ENCODE assay signal across 8 cellular contexts in the genomic region with DNA sequence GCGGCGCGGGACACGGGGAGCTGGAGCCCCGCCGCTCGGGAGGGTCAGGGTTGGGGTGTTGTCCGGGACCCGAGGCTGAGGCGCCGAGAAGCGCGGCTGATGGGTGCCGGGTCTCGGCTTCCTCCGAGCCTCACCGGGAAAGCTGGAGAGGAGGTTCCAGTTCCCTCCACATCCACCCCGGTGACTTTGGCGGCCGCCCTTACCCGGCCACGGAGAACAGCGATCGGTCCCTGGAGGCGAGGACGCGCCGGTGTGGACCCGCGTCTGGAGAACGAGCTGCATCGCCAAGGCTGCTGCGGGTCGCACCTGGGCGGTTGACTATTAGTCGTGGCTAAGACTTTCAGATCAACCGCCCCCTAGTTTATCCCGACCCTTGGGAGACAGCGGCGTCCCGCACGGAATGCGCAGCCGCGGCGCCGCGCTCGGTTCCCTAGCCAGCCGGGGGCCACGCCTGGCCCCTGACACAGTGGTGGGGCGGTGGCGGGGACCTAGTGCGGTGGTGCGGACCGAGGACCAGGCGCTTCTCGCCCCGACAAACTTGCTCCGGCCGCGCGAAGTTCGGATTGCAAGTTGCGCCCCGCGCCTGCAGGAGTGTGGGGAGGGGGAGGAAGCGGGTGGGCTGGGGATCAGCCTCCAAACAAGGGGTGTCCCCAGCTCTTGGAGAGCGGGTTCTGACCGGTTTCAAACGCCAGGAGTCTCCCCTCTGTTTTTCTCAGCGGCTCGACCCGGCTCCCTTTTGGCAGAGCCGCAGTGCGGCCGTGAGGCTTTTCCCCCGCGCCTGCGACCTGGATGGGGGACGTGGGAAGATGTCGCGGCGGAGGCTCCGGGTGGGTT. TPM values are rescaled to one million over a fixed set of nuclear protein-coding genes. Genes with fewer than 3 reads are reported as not detected.
DNase-seq lines count a peak whose midpoint lies in the region; ATAC-seq and TF ChIP-seq lines count a peak whose summit lies in the region.

No MANE protein-coding gene starts in this region.

- H3K27me3 Mint-ChIP-seq in natural killer cell (ENCODE audit: low read depth in 2 of 2) = peaks cover 40 to 44% of the 10 kb centered on the region in 2 donors

- H3K9ac ChIP-seq in fibroblast of lung (ENCODE audit: insufficient read depth, low read length) = peak overlapping the region; percentile 6

- H3K27me3 ChIP-seq in fibroblast of lung (ENCODE audit: control insufficient read depth, insufficient read depth, low read length) = peaks cover 29% of the 10 kb centered on the region

- peak overlapping the region; percentile 52 for H2AFZ ChIP-seq in fibroblast of lung (ENCODE audit: low read length)

- H3K27ac ChIP-seq in fibroblast of lung (ENCODE audit: insufficient read depth, low read length) = no peak overlapping the region

- H3K9me3 ChIP-seq in fibroblast of lung (ENCODE audit: control insufficient read depth, insufficient read depth, low read depth, low read length) = no peaks in the 10 kb centered on the region

- H4K20me1 ChIP-seq in fibroblast of lung (ENCODE audit: control insufficient read depth, extremely low read depth, insufficient read depth, low read length) = no peaks in the 10 kb centered on the region

- no peak overlapping the region for H3K27ac Mint-ChIP-seq in natural killer cell

- peak overlapping the region; percentile 41 to 62 (median 56) for H3K4me3 ChIP-seq in fibroblast of lung (replicated peaks in 1 of 4; ENCODE audit: control extremely low read depth in 1 of 4, insufficient read depth in 1 of 4, low read depth in 3 of 4, low read length in 4 of 4)

- H3K9me3 Mint-ChIP-seq in natural killer cell = no peaks in the 10 kb centered on the region

- TF ChIP-seq CTCF in fibroblast of lung (conservative IDR thresholded peaks at IDR 0.05 in 1 of 2, IDR thresholded peaks at IDR 0.05 in 1 of 2; ENCODE audit: low read depth in 1 of 2, low read length in 2 of 2) = no peak
- TF ChIP-seq CTCF in natural killer cell (IDR thresholded peaks at IDR 0.05) = no peak

- intact Hi-C loops in natural killer cell (cut with micrococcal nuclease) = no loop called here

- H3K36me3 Mint-ChIP-seq in natural killer cell = no peaks in the 10 kb centered on the region

- H3K4me1 ChIP-seq in fibroblast of lung (ENCODE audit: control insufficient read depth, extremely low read depth, insufficient read depth, low read length) = no peaks in the 10 kb centered on the region

- peak overlapping the region; percentile 92 for H3K4me2 ChIP-seq in fibroblast of lung (ENCODE audit: extremely low read depth, insufficient read depth, low read length)

- H3K36me3 ChIP-seq in fibroblast of lung (ENCODE audit: control insufficient read depth, insufficient read depth, low read length) = no peaks in the 10 kb centered on the region

- DNase-seq in EH (ENCODE audit: low read depth) (peak; percentile 41), fibroblast of lung (ENCODE audit: low read depth in 2 of 2) (peak in 1 of 2 donors; percentile 44), natural killer cell (no peak), NCI-H1436 treated with DMSO at 0.1 percent for 48 hours (lab: John Stamatoyannopoulos, UW) (no peak), HCEC 1CT (no peak), hippocampal formation (lab: John Stamatoyannopoulos, UW) (no peak)
- peak; percentile 18 to 29 for DNase-seq in activated CD4-positive, alpha-beta T cell treated with anti-CD3 and anti-CD28 coated beads, Interleukin-2, amount 50 U/mL, for 48 hours

- ATAC-seq in HG02885 (IDR thresholded peaks at IDR 0.05; ENCODE audit: poor library complexity, unreplicated experiment) = peak; percentile 30
- ATAC-seq in natural killer cell = peak; percentile 29 to 38 (median 34)

- H3K4me1 Mint-ChIP-seq in natural killer cell = peaks cover 20% of the 10 kb centered on the region in 2 donors

- H3K79me2 ChIP-seq in fibroblast of lung (ENCODE audit: control insufficient read depth, insufficient read depth, low read length) = no peaks in the 10 kb centered on the region

- H3K4me3 Mint-ChIP-seq in natural killer cell = peak overlapping the region; percentile 73

RNA-seq across cellular contexts. Expression of gene FHDC1, which starts 0.5 kb away (rescaled TPM):
- total RNA-seq in fibroblast of lung (0.26 and 0.33 TPM in 2 replicates), natural killer cell (under 1 TPM; 0.10 to 0.23 (median 0.16) TPM)
- 0.06 and 0.14 TPM in 2 replicates for polyA plus RNA-seq in fibroblast of lung
- polyA plus RNA-seq in fibroblast of lung (2012) = 0.18 and 0.30 TPM in 2 replicates
- polyA minus RNA-seq in fibroblast of lung (ENCODE audit: low replicate concordance) = 0.11 and 0.27 TPM in 2 replicates

Comparison
In these comparisons a context has a peak if more than half of its experiments do, and no peak if none do; other contexts are left out.
1. DNase-seq: peak in EH (single experiment) and activated CD4-positive, alpha-beta T cell treated with anti-CD3 and anti-CD28 coated beads, Interleukin-2, amount 50 U/mL, for 48 hours (2 of 2); none in natural killer cell (single experiment), NCI-H1436 treated with DMSO at 0.1 percent for 48 hours (single experiment), HCEC 1CT (single experiment) and hippocampal formation (0 of 2).